In the genomic region with DNA sequence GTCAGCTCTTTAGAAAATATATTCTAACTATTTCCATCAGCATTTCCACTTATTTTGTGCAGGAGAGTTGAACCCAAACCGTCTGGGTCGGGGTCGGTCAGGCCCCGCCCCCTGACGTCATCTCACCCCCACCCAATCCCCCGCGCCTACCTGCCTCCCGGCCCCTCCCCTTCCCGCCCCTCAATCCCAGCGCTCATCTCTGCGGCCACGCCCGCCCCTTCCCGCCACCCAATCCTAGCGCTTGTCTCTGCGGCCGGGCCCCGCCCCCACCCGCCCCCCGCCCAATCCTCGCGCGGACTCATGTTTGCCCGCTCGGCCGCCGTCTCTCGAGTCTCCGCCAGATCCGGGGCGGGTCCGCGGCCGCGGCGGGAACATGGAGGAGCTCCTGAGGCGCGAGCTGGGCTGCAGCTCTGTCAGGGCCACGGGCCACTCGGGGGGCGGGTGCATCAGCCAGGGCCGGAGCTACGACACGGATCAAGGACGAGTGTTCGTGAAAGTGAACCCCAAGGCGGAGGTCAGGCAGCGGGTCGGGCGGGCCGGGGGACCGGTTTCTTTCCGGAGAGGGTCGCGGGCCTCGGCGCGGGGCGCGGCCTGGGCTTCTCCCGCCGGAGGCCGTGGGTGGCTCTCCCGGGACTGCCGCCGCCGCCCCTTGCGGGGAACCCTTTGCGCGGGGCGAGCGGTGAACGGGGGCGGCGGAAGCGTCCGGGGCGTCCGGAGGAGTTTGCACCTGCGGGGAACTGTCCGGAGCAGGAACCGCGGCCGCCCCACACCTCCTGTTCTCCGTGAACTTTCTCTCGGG, we compare ENCODE assay signal across 8 cellular contexts. TPM values are rescaled to one million over a fixed set of nuclear protein-coding genes. Genes with fewer than 3 reads are reported as not detected.
A peak's percentile ranks its signal among the peaks of the same experiment; 100 is the strongest.
DNase-seq lines count a peak whose midpoint lies in the region; ATAC-seq and TF ChIP-seq lines count a peak whose summit lies in the region.

A gene with protein sequence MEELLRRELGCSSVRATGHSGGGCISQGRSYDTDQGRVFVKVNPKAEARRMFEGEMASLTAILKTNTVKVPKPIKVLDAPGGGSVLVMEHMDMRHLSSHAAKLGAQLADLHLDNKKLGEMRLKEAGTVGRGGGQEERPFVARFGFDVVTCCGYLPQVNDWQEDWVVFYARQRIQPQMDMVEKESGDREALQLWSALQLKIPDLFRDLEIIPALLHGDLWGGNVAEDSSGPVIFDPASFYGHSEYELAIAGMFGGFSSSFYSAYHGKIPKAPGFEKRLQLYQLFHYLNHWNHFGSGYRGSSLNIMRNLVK (plus strand): TSS at position 324 of the 799 bp plus-strand sequence. CDS start 50 bp downstream, at position 374.

- peak within 1 kb of the TSS; percentile 52 for H3K27ac ChIP-seq in angular gyrus (ENCODE audit: low read depth, low read length)
- peak within 1 kb of the TSS; percentile 64 for H3K27ac ChIP-seq in psoas muscle

- 0 to 1% (median 0%) methylated on average over 71 to 86 of the region's 86 CpGs for WGBS in psoas muscle, 3 donors

- peaks cover 21% of the 10 kb centered on the region for H3K4me1 ChIP-seq in psoas muscle

- intact Hi-C loops in T-helper 2 cell treated with Interferon-gamma antibody and Interleukin-4, amounts not matched to agents 100 ng/mL and 5 ng/mL, for 36 hours (cut with micrococcal nuclease): loop anchor here (1.0 to 2.0 kb wide), 4 partner anchors 18 to 197 kb away; a partner anchor contains a TSS
- intact Hi-C loops in left ventricle myocardium superior (cut with micrococcal nuclease): no loop called here
- intact Hi-C loops in psoas muscle (cut with DNase I): no loop called here

- DNase-seq in NCI-H187 treated with DMSO at 0.1 percent for 48 hours (lab: John Stamatoyannopoulos, UW) (peak; percentile 80), left ventricle myocardium superior (peak; percentile 97), psoas muscle (peak; percentile 95 to 98), ureter (ENCODE audit: low spot score) (peak; percentile 89)

- ATAC-seq in HG02852 (IDR thresholded peaks at IDR 0.05; ENCODE audit: unreplicated experiment) (peak; percentile 70), left ventricle myocardium superior (peak; percentile 98), psoas muscle (peak; percentile 90 to 97 (median 94))

- H3K27me3 ChIP-seq in psoas muscle (ENCODE audit: insufficient read depth in 3 of 3, low read length in 2 of 3): no peaks in the 10 kb centered on the region

- no peak for TF ChIP-seq CTCF in psoas muscle (IDR thresholded peaks at IDR 0.05)

- H3K9me3 ChIP-seq in psoas muscle: no peaks in the 10 kb centered on the region

- peak within 1 kb of the TSS; percentile 91 for H3K4me3 ChIP-seq in psoas muscle

- TF ChIP-seq POLR2A in GM10847 (IDR thresholded peaks at IDR 0.05; ENCODE audit: extremely low read depth, insufficient read length): peak; percentile 74

- H3K36me3 ChIP-seq in psoas muscle (ENCODE audit: insufficient read depth in 1 of 2, low read depth in 1 of 2): peaks cover 0 to 27% of the 10 kb centered on the region in 2 donors

RNA-seq across cellular contexts. Expression of the gene that starts here (rescaled TPM):
- 38.4 and 41.0 TPM in 2 replicates for total RNA-seq in T-helper 2 cell treated with Interferon-gamma antibody and Interleukin-4, amounts not matched to agents 100 ng/mL and 5 ng/mL, for 36 hours
- total RNA-seq in left ventricle myocardium superior (14.0 TPM), psoas muscle (10 to 100 TPM in 2 of 4 donors, 1 to 10 TPM in 2; 7.9 to 12.7 (median 9.9) TPM), ureter (25.7 TPM)
- 10 to 100 TPM in 2 of 3 donors, 1 to 10 TPM in 1; 5.0 to 15.7 (median 10.6) TPM for polyA plus RNA-seq in psoas muscle

Comparison
In these comparisons a context has a peak if more than half of its experiments do, and no peak if none do; other contexts are left out.
1. Peak in every context shown above with its lines: DNase-seq, ATAC-seq, H3K4me3 ChIP-seq and H3K27ac ChIP-seq.